8 cellular contexts compared by ENCODE assay signal in the genomic region with DNA sequence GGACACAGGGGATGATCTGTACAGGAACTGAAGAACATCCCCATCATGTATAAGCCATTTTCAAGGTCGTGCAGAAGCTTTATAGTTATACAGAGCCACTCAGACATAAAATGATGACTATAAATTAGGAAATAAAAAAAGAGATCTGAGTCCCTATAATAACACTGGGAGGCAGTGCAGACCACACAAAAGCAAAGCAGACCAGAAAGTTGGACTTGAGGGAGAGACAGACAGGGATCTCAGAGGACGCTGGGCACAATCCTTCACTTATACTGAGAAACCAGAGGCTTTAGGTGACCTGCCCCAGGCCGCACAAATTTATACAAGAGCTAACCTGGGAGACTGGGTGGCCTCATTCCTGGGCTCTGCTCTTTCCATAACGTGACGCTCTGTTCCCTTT.
A peak's percentile ranks its signal among the peaks of the same experiment; 100 is the strongest.
DNase-seq lines count a peak whose midpoint lies in the region; ATAC-seq and TF ChIP-seq lines count a peak whose summit lies in the region.

No MANE protein-coding gene starts in this region.

- POLR2A ChIA-PET in RWPE1 (lab: Yijun Ruan, JAX; ENCODE audit: low non-redundant PET) = no interaction called here

- H3K4me3 ChIP-seq in cardiac muscle cell (no peak overlapping the region), fibroblast of mammary gland (ENCODE audit: control insufficient read depth, low read depth, low read length) (no peak overlapping the region)

- H3K27ac ChIP-seq in cardiac muscle cell (no peak overlapping the region), RWPE1 (no peak overlapping the region)

- TF ChIP-seq CTCF in cardiac muscle cell (IDR thresholded peaks at IDR 0.05; ENCODE audit: low read depth, low read length) (peak; percentile 27), RWPE1 (conservative IDR thresholded peaks at IDR 0.05; ENCODE audit: low read depth) (no peak), fibroblast of mammary gland (conservative IDR thresholded peaks at IDR 0.05; ENCODE audit: control insufficient read depth, insufficient read depth, low read depth, low read length) (peak; percentile 41)

- DNase-seq in cardiac muscle cell (ENCODE audit: low read depth in 1 of 2, low spot score in 1 of 2) (peak; percentile 23 to 50), Right ventricle myocardium superior (no peak), RWPE1 (ENCODE audit: low spot score) (peak; percentile 53), fibroblast of mammary gland (ENCODE audit: low read depth) (peak; percentile 64), putamen (ENCODE audit: low spot score) (peak; percentile 15), mesenteric fat pad (ENCODE audit: low spot score) (no peak)

- intact Hi-C loops in Right ventricle myocardium superior (cut with DNase I) = no loop called here

- H3K36me3 ChIP-seq in cardiac muscle cell = peaks cover 9% of the 10 kb centered on the region

- no peaks in the 10 kb centered on the region for H3K9me3 ChIP-seq in cardiac muscle cell (ENCODE audit: low read depth)

- CTCF ChIA-PET in RWPE1 (lab: Yijun Ruan, JAX) = interaction anchor here (0.6 to 0.7 kb wide), 2 partner anchors 511 to 514 kb away, joined by 3 to 4 read pairs; no protein-coding TSS in a partner anchor

- ATAC-seq in Right ventricle myocardium superior (ENCODE audit: poor library complexity) = no peak
- no peak for ATAC-seq in HG03521 (IDR thresholded peaks at IDR 0.05; ENCODE audit: unreplicated experiment)
- no peak for ATAC-seq in HG02884 (IDR thresholded peaks at IDR 0.05; ENCODE audit: unreplicated experiment)

- no peaks in the 10 kb centered on the region for H3K27me3 ChIP-seq in cardiac muscle cell

- no peaks in the 10 kb centered on the region for H3K4me1 ChIP-seq in cardiac muscle cell (ENCODE audit: low read depth)

Comparison
In these comparisons a context has a peak if more than half of its experiments do, and no peak if none do; other contexts are left out.
1. DNase-seq: peak in cardiac muscle cell (2 of 2), RWPE1 (single experiment), fibroblast of mammary gland (single experiment) and putamen (single experiment); none in Right ventricle myocardium superior (single experiment) and mesenteric fat pad (single experiment).